ENCODE assay signal across 25 cellular contexts in genomic region chr7:17548014-17548653, GRCh38.
DNase-seq lines count a peak whose midpoint lies in the region; ATAC-seq, FAIRE-seq and TF ChIP-seq lines count a peak whose summit lies in the region.
"Had no signal": no experiment of that assay in that cellular context is flagged by ENCODE, and none has a peak within 500 bp of the region (broad histone marks: within the 10 kb centered on the region; RNA-seq: fewer than 3 reads in every experiment).

No MANE protein-coding gene starts in this region.

- H2AFZ ChIP-seq in H1 (ENCODE audit: low read length) (no peak overlapping the region), neural progenitor cell (replicated peaks) (no peak overlapping the region)

- no peak for TF ChIP-seq EP300 in H1 (IDR thresholded peaks at IDR 0.05; ENCODE audit: borderline replicate concordance in 1 of 2, low read depth in 2 of 2, low read length in 2 of 2)

- TF ChIP-seq CTCF in H1 (IDR thresholded peaks at IDR 0.05; ENCODE audit: control extremely low read depth in 1 of 3, insufficient read depth in 1 of 3, low read depth in 1 of 3, low read length in 3 of 3): peak; percentile 35 to 52 (median 36)
- peak; percentile 39 for TF ChIP-seq CTCF in neural progenitor cell (IDR thresholded peaks at IDR 0.05)

- H3K56ac ChIP-seq in H1 (replicated peaks; ENCODE audit: insufficient read length, low read depth, low read length): no peak overlapping the region

- H3K4me1 ChIP-seq in H1 (replicated peaks in 1 of 4; ENCODE audit: control insufficient read depth in 3 of 4, insufficient read depth in 4 of 4, low read length in 3 of 4): no peaks in the 10 kb centered on the region
- no peaks in the 10 kb centered on the region for H3K4me1 ChIP-seq in neural progenitor cell
- H3K4me1 ChIP-seq: spleen had no signal

- no peaks in the 10 kb centered on the region for H3K36me3 ChIP-seq in H1 (ENCODE audit: control insufficient read depth in 2 of 4, insufficient read depth in 4 of 4, low read length in 3 of 4)
- H3K36me3 ChIP-seq in neural progenitor cell: no peaks in the 10 kb centered on the region
- H3K36me3 ChIP-seq: spleen had no signal

- no peaks in the 10 kb centered on the region for H3F3A ChIP-seq in neural progenitor cell (ENCODE audit: low read depth)

- FAIRE-seq in H1 (lab: Jason Lieb, UNC): peak; percentile 63

- no peak overlapping the region for H3K23ac ChIP-seq in H1 (ENCODE audit: insufficient read length)

- no peak for TF ChIP-seq POLR2A in H1 (IDR thresholded peaks at IDR 0.05; ENCODE audit: control extremely low read depth in 1 of 2, low read depth in 2 of 2, low read length in 2 of 2)

- H3K27ac Mint-ChIP-seq in neural progenitor cell: no peak overlapping the region
- H3K27ac Mint-ChIP-seq: activated naive CD4-positive, alpha-beta T cell treated with anti-CD3 and anti-CD28 coated beads, Interleukin-2, amount 50 U/mL, for 24 hours; B cell had no signal

- no peak for DNase-seq in H1 (ENCODE audit: low read depth in 1 of 2, low spot score in 2 of 2)
- DNase-seq in neural progenitor cell (ENCODE audit: low spot score): peak; percentile 60
- no peak for DNase-seq in left cardiac atrium
- DNase-seq in stimulated activated CD4-positive, alpha-beta T cell treated with anti-CD3 and anti-CD28 coated beads, Interleukin-1b, Interleukin-23, amount 100 ng/mL, for 48 hours: no peak
- DNase-seq in activated effector memory CD4-positive, alpha-beta T cell treated with Interleukin-2 at 50 U/mL for 16 hours: no peak
- no peak for DNase-seq in SHP77 treated with DMSO at 0.1 percent for 48 hours (lab: John Stamatoyannopoulos, UW)
- DNase-seq: activated CD4-positive, alpha-beta T cell treated with anti-CD3 and anti-CD28 coated beads for 1 hour; activated T-cell treated with anti-CD3 and anti-CD28 coated beads, Interleukin-2, amount 50 U/mL, for 72 hours; aorta; central memory CD4-positive, alpha-beta T cell; dorsolateral prefrontal cortex; foreskin fibroblast; hippocampal formation; NCI-H1105; NCI-H2081; NCI-H510A; nucleus accumbens; RPMI8226; spleen; stimulated activated CD4-positive, alpha-beta T cell treated with anti-CD3 and anti-CD28 coated beads, Interleukin-4, amount 100 ng/mL, for 4 hours had no signal

- H3K4ac ChIP-seq in H1 (replicated peaks; ENCODE audit: insufficient read length, low read depth, low read length): no peak overlapping the region

- H3K79me2 ChIP-seq in H1 (ENCODE audit: control insufficient read depth in 1 of 2, insufficient read depth in 2 of 2, low read length in 2 of 2) (no peaks in the 10 kb centered on the region), neural progenitor cell (ENCODE audit: low read depth) (no peaks in the 10 kb centered on the region)

- peaks cover 2% of the 10 kb centered on the region for H3K9me3 Mint-ChIP-seq in neural progenitor cell
- H3K9me3 Mint-ChIP-seq: activated naive CD4-positive, alpha-beta T cell treated with anti-CD3 and anti-CD28 coated beads, Interleukin-2, amount 50 U/mL, for 24 hours; activated T-cell treated with anti-CD3 and anti-CD28 coated beads, Interleukin-2, amount 50 U/mL, for 72 hours had no signal

- no peaks in the 10 kb centered on the region for H3K4me1 Mint-ChIP-seq in neural progenitor cell
- H3K4me1 Mint-ChIP-seq: activated naive CD4-positive, alpha-beta T cell treated with anti-CD3 and anti-CD28 coated beads, Interleukin-2, amount 50 U/mL, for 24 hours; B cell had no signal

- H4K20me1 ChIP-seq in H1 (replicated peaks in 1 of 2; ENCODE audit: control insufficient read depth in 1 of 2, insufficient read depth in 2 of 2, low read length in 2 of 2): no peaks in the 10 kb centered on the region
- no peaks in the 10 kb centered on the region for H4K20me1 ChIP-seq in neural progenitor cell (ENCODE audit: low read depth)

- H2BK20ac ChIP-seq in H1 (ENCODE audit: low read length): no peak overlapping the region

- H3K4me3 ChIP-seq in H1 (ENCODE audit: extremely low read depth in 1 of 4, insufficient read depth in 2 of 4, low read depth in 3 of 4, low read length in 4 of 4): no peak overlapping the region
- no peak overlapping the region for H3K4me3 ChIP-seq in neural progenitor cell
- H3K4me3 ChIP-seq: dorsolateral prefrontal cortex, spleen had no signal

- H2BK120ac ChIP-seq in H1 (replicated peaks; ENCODE audit: low read depth, low read length): no peak overlapping the region

- H3K9me3 ChIP-seq in H1 (ENCODE audit: insufficient read depth in 2 of 2, low read depth in 1 of 2, low read length in 1 of 2): no peaks in the 10 kb centered on the region
- no peaks in the 10 kb centered on the region for H3K9me3 ChIP-seq in neural progenitor cell (ENCODE audit: low read depth)

- CTCF ChIA-PET in H1 (lab: Charles Lee; ENCODE audit: partially characterized antibody): interaction anchor here (0.6 to 1.4 kb wide), 7 partner anchors 26 to 540 kb away, joined by 3 to 5 read pairs (median 4); no protein-coding TSS in a partner anchor

- H3K9ac ChIP-seq in H1 (replicated peaks in 1 of 4; ENCODE audit: extremely low read depth in 1 of 4, low read depth in 3 of 4, low read length in 3 of 4) (no peak overlapping the region), neural progenitor cell (no peak overlapping the region)

- POLR2A ChIA-PET in H1 (lab: Charles Lee; ENCODE audit: partially characterized antibody): no interaction called here

- intact Hi-C loops in left cardiac atrium (cut with DNase I): no loop called here

- no peak overlapping the region for H3K4me3 Mint-ChIP-seq in neural progenitor cell
- H3K4me3 Mint-ChIP-seq: activated naive CD4-positive, alpha-beta T cell treated with anti-CD3 and anti-CD28 coated beads, Interleukin-2, amount 50 U/mL, for 24 hours; activated T-cell treated with anti-CD3 and anti-CD28 coated beads, Interleukin-2, amount 50 U/mL, for 72 hours; B cell had no signal

- no peaks in the 10 kb centered on the region for H3K79me1 ChIP-seq in H1 (ENCODE audit: low read depth, low read length)

- H2BK12ac ChIP-seq in H1 (ENCODE audit: low read depth, low read length): no peak overlapping the region

- H3K27me3 Mint-ChIP-seq in neural progenitor cell (ENCODE audit: insufficient read depth, low read depth): no peaks in the 10 kb centered on the region

- H2AK5ac ChIP-seq in H1 (ENCODE audit: low read depth, low read length): no peak overlapping the region

- H3K27me3 ChIP-seq in H1 (replicated peaks in 1 of 4; ENCODE audit: control insufficient read depth in 3 of 4, extremely low read depth in 1 of 4, insufficient read depth in 3 of 4, low read length in 3 of 4): no peaks in the 10 kb centered on the region
- H3K27me3 ChIP-seq in neural progenitor cell: no peaks in the 10 kb centered on the region
- H3K27me3 ChIP-seq: dorsolateral prefrontal cortex, spleen had no signal

- H3K27ac ChIP-seq in H1 (ENCODE audit: low read depth, low read length): no peak overlapping the region
- H3K27ac ChIP-seq in neural progenitor cell: no peak overlapping the region
- H3K27ac ChIP-seq: dorsolateral prefrontal cortex, epithelial cell of prostate, spleen had no signal

- no peak overlapping the region for H2BK5ac ChIP-seq in H1 (ENCODE audit: low read depth, low read length)

- WGBS in H1 (ENCODE audit: extremely low coverage in 1 of 2, insufficient coverage in 1 of 2, insufficient read length in 1 of 2, insufficient replicate concordance in 2 of 2, low coverage in 1 of 2, low lambda C conversion rate in 2 of 2, missing lambda C conversion rate in 1 of 2), 2 experiments: 73% methylated on average over 4 of the region's 4 CpGs; no CpG with 5 or more reads in 1 of the 2 experiments

- H4K5ac ChIP-seq in H1 (ENCODE audit: insufficient read length, low read depth, low read length): no peak overlapping the region

- H3K14ac ChIP-seq in H1 (ENCODE audit: insufficient read length): no peak overlapping the region

- no peak overlapping the region for H3K18ac ChIP-seq in H1 (ENCODE audit: extremely low read depth, low read length)

- no peak overlapping the region for H2BK15ac ChIP-seq in H1 (ENCODE audit: low read length)

- H4K8ac ChIP-seq in H1 (ENCODE audit: extremely low read depth, insufficient read depth, low read length): no peak overlapping the region

- peak; percentile 54 to 57 for TF ChIP-seq RAD21 in H1 (IDR thresholded peaks at IDR 0.05 in 1 of 2, conservative IDR thresholded peaks at IDR 0.05 in 1 of 2; ENCODE audit: low read depth in 2 of 2, low read length in 2 of 2)

- ATAC-seq in GM18870 (IDR thresholded peaks at IDR 0.05; ENCODE audit: unreplicated experiment) (peak; percentile 57), HG02610 (IDR thresholded peaks at IDR 0.05; ENCODE audit: unreplicated experiment) (peak; percentile 55), left cardiac atrium (no peak)

- H3K36me3 Mint-ChIP-seq in neural progenitor cell: no peaks in the 10 kb centered on the region
- H3K36me3 Mint-ChIP-seq: activated naive CD4-positive, alpha-beta T cell treated with anti-CD3 and anti-CD28 coated beads, Interleukin-2, amount 50 U/mL, for 24 hours had no signal

- H3K4me2 ChIP-seq in H1 (ENCODE audit: insufficient read depth in 1 of 2, low read depth in 2 of 2, low read length in 2 of 2): no peak overlapping the region
- no peak overlapping the region for H3K4me2 ChIP-seq in neural progenitor cell

- no peak overlapping the region for H4K91ac ChIP-seq in H1 (replicated peaks; ENCODE audit: insufficient read length, low read length)

- no peaks in the 10 kb centered on the region for H3K23me2 ChIP-seq in H1 (ENCODE audit: low read depth, low read length)

TF ChIP-seq in H1, 55 proteins besides CTCF, POLR2A, EP300 and RAD21:
- TF ChIP-seq YY1 (IDR thresholded peaks at IDR 0.05; ENCODE audit: low read depth, low read length) (0 out of 2 replicates have a peak, but pooled peaks have one; percentile 15), RNF2 (IDR thresholded peaks at IDR 0.05; ENCODE audit: borderline replicate concordance, low read depth, low read length, missing control alignments, poor library complexity, severe bottlenecking) (no peak)
- TF ChIP-seq, protein P1, sequence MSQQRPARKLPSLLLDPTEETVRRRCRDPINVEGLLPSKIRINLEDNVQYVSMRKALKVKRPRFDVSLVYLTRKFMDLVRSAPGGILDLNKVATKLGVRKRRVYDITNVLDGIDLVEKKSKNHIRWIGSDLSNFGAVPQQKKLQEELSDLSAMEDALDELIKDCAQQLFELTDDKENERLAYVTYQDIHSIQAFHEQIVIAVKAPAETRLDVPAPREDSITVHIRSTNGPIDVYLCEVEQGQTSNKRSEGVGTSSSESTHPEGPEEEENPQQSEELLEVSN (IDR thresholded peaks at IDR 0.05): 0 out of 2 replicates have a peak, but pooled peaks have one; percentile 44
- TF ChIP-seq, protein P2, sequence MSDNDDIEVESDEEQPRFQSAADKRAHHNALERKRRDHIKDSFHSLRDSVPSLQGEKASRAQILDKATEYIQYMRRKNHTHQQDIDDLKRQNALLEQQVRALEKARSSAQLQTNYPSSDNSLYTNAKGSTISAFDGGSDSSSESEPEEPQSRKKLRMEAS (IDR thresholded peaks at IDR 0.05): peak; percentile 21; the same call in 1 of the 2 replicates

Comparison
In these comparisons a context has a peak if more than half of its experiments do, and no peak if none do; other contexts are left out.
1. ATAC-seq: peak in GM18870 (single experiment) and HG02610 (single experiment); none in left cardiac atrium (0 of 2).